In genomic region chr12:109308534-109309440, GRCh38 we compare ENCODE assay signal across 1 cellular context.
TF ChIP-seq lines count a peak whose summit lies in the region.

Gene FOXN4 (minus strand): TSS chr12:109309284. CDS start chr12:109308321, 963 bp downstream.

TF ChIP-seq in H1, 55 proteins besides CTCF, POLR2A, EP300 and RAD21 (continued from another document):
- TF ChIP-seq CHD7 (IDR thresholded peaks at IDR 0.05; ENCODE audit: insufficient replicate concordance, low read length) = no peak
- no peak for TF ChIP-seq CHD1 (IDR thresholded peaks at IDR 0.05; ENCODE audit: low read depth, low read length)
- no peak for TF ChIP-seq CEBPB (IDR thresholded peaks at IDR 0.05; ENCODE audit: low read depth, low read length)
- no peak for TF ChIP-seq KDM4A (IDR thresholded peaks at IDR 0.05; ENCODE audit: low read depth, low read length, severe bottlenecking)
- TF ChIP-seq CTBP2 (IDR thresholded peaks at IDR 0.05; ENCODE audit: borderline replicate concordance, insufficient read depth, insufficient read length, low read length) = no peak
- no peak for TF ChIP-seq TAF7 (optimal IDR thresholded peaks at IDR 0.05; ENCODE audit: borderline replicate concordance, low read depth, low read length)
- TF ChIP-seq BRCA1 (IDR thresholded peaks at IDR 0.05; ENCODE audit: low read depth, low read length) = no peak
- peak; percentile 6 for TF ChIP-seq EZH2 (IDR thresholded peaks at IDR 0.05; ENCODE audit: low read depth, low read length, severe bottlenecking)
- TF ChIP-seq RBBP5 (IDR thresholded peaks at IDR 0.05; ENCODE audit: borderline replicate concordance, low read depth, low read length) = no peak
- TF ChIP-seq GABPA (IDR thresholded peaks at IDR 0.05; ENCODE audit: borderline replicate concordance, insufficient read depth, low read length) = no peak
- TF ChIP-seq GTF2F1 (IDR thresholded peaks at IDR 0.05; ENCODE audit: borderline replicate concordance, low read depth, low read length) = no peak
- no peak for TF ChIP-seq KDM5A (IDR thresholded peaks at IDR 0.05; ENCODE audit: low read length)
- no peak for TF ChIP-seq ATF2 (IDR thresholded peaks at IDR 0.05; ENCODE audit: low read length)
- no peak for TF ChIP-seq ASH2L (IDR thresholded peaks at IDR 0.05; ENCODE audit: low read length)
- no peak for TF ChIP-seq BCL11A (IDR thresholded peaks at IDR 0.05; ENCODE audit: low read depth in 2 of 2, low read length in 2 of 2)
- TF ChIP-seq NRF1 (IDR thresholded peaks at IDR 0.05; ENCODE audit: low read depth, low read length) = peak; percentile 40
- peak; percentile 86 for TF ChIP-seq E2F6 (IDR thresholded peaks at IDR 0.05)
TF ChIP-seq in H1: peak in this region for 3.
